In the genomic region with DNA sequence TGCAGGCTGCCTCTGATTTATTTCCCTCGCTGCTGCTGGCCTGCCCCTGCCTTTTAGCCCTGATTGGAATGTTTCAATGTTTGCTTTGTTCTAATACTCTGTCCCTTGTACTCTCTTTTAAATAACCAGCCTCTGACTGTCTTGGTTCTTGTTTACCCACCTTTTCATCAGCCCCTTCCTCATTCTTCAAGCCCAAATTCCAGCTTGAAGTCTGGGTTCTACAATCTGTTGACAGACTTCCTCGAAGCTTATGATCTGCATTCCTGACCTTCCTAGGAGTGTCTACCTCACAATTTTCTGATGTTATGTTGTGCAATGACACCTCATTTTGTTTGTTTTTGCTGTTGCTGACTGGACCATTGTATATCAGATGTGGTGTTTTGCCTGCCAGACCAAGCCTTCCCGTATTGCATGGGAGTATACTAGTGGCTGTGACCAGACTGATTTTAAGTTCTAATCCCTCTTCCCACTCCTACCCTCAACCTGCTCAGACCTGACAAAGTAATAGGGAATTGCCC, we compare ENCODE assay signal across 1 cellular context.
TF ChIP-seq lines count a peak whose summit lies in the region.

No MANE protein-coding gene starts in this region.

TF ChIP-seq in HepG2, 621 proteins besides CTCF, POLR2A, EP300 and RAD21 (continued from another document):
- no peak for TF ChIP-seq ZBTB40 (IDR thresholded peaks at IDR 0.05)
- no peak; the same call in 1 of the 2 replicates for TF ChIP-seq ZBTB40 (CRISPR knock-in tag; IDR thresholded peaks at IDR 0.05)
- peak; percentile 51; the same call in 1 of the 2 replicates for TF ChIP-seq KLF6 (CRISPR knock-in tag; IDR thresholded peaks at IDR 0.05)
- TF ChIP-seq SIX1 (CRISPR knock-in tag; IDR thresholded peaks at IDR 0.05; ENCODE audit: borderline replicate concordance): peak; percentile 40; the same call in 1 of the 2 replicates
- TF ChIP-seq, protein P1, sequence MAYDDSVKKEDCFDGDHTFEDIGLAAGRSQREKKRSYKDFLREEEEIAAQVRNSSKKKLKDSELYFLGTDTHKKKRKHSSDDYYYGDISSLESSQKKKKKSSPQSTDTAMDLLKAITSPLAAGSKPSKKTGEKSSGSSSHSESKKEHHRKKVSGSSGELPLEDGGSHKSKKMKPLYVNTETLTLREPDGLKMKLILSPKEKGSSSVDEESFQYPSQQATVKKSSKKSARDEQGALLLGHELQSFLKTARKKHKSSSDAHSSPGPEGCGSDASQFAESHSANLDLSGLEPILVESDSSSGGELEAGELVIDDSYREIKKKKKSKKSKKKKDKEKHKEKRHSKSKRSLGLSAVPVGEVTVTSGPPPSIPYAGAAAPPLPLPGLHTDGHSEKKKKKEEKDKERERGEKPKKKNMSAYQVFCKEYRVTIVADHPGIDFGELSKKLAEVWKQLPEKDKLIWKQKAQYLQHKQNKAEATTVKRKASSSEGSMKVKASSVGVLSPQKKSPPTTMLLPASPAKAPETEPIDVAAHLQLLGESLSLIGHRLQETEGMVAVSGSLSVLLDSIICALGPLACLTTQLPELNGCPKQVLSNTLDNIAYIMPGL (CRISPR knock-in tag; IDR thresholded peaks at IDR 0.05; ENCODE audit: borderline replicate concordance in 1 of 2, low read depth in 1 of 2): peak in 1 of 2 experiments; percentile 67; a peak in 1 of 4 replicates
- peak; percentile 90 for TF ChIP-seq ZNF792 (CRISPR knock-in tag; IDR thresholded peaks at IDR 0.05)
- TF ChIP-seq PHF8 (CRISPR knock-in tag; IDR thresholded peaks at IDR 0.05): peak; percentile 25; the same call in 1 of the 2 replicates
- peak; percentile 92; the same call in 1 of the 2 replicates for TF ChIP-seq KDM3A (CRISPR knock-in tag; IDR thresholded peaks at IDR 0.05; ENCODE audit: low read depth)
- 0 out of 2 replicates have a peak, but pooled peaks have one; percentile 67 for TF ChIP-seq ZNF276 (CRISPR knock-in tag; IDR thresholded peaks at IDR 0.05; ENCODE audit: low read depth)
TF ChIP-seq in HepG2: peak in this region for 233.
